ENCODE assay signal across 8 cellular contexts in genomic region chr1:150320667-150320978, GRCh38. TPM values are rescaled to one million over a fixed set of nuclear protein-coding genes. Genes with fewer than 3 reads are reported as not detected.
A peak's percentile ranks its signal among the peaks of the same experiment; 100 is the strongest.
DNase-seq lines count a peak whose midpoint lies in the region; TF ChIP-seq lines count a peak whose summit lies in the region.

No MANE protein-coding gene starts in this region.

- H3K27me3 ChIP-seq in Peyer's patch, result no peaks in the 10 kb centered on the region
- H3K27me3 ChIP-seq in esophagus (ENCODE audit: control insufficient read depth in 1 of 2, insufficient read depth in 2 of 2, low read length in 2 of 2), result no peaks in the 10 kb centered on the region
- H3K27me3 ChIP-seq in prostate gland (replicated peaks; ENCODE audit: insufficient read depth), result no peaks in the 10 kb centered on the region

- TF ChIP-seq CTCF in Calu3 (IDR thresholded peaks at IDR 0.05; ENCODE audit: unreplicated experiment) (no peak), Peyer's patch (IDR thresholded peaks at IDR 0.05) (no peak), prostate gland (IDR thresholded peaks at IDR 0.05) (no peak)

- peak overlapping the region; percentile 66 to 89 (median 68) for H3K4me3 ChIP-seq in Peyer's patch
- peak overlapping the region; percentile 21 to 77 for H3K4me3 ChIP-seq in esophagus (ENCODE audit: low read depth in 1 of 2, low read length in 2 of 2)
- H3K4me3 ChIP-seq in prostate gland, result peak overlapping the region; percentile 67 to 69

- no TSS peak for BruUV-seq in Calu3 (replicated peaks; lab: Mats Ljungman, UMichigan)

- H3K4me1 Mint-ChIP-seq in Calu3 (ENCODE audit: low read depth, unreplicated experiment), result no peaks in the 10 kb centered on the region

- 78 to 82% methylated on average over 8 of the region's 8 CpGs for WGBS in esophagus, 2 donors
- 83% methylated on average over 8 of the region's 8 CpGs for WGBS in prostate gland

- CTCF ChIA-PET in Calu3 (lab: Charles Lee), result interaction anchor here (0.6 to 1.1 kb wide), 3 partner anchors 40 to 157 kb away, joined by 3 to 4 read pairs (median 3); no protein-coding TSS in a partner anchor

- H3K27ac Mint-ChIP-seq in Calu3 (ENCODE audit: unreplicated experiment), result peak overlapping the region; percentile 91

- H3K9me3 ChIP-seq in Peyer's patch (no peaks in the 10 kb centered on the region), esophagus (ENCODE audit: control insufficient read depth in 2 of 2, insufficient read depth in 1 of 2, low read depth in 1 of 2, low read length in 1 of 2) (no peaks in the 10 kb centered on the region), prostate gland (no peaks in the 10 kb centered on the region)

- H3K36me3 ChIP-seq in Peyer's patch, result peaks cover 0 to 10% (median 0%) of the 10 kb centered on the region in 3 donors
- peaks cover 1 to 3% of the 10 kb centered on the region in 2 donors for H3K36me3 ChIP-seq in esophagus (ENCODE audit: control insufficient read depth in 2 of 2, insufficient read depth in 2 of 2, low read length in 1 of 2)
- H3K36me3 ChIP-seq in prostate gland, result no peaks in the 10 kb centered on the region

- H3K27ac ChIP-seq in Peyer's patch, result peak overlapping the region; percentile 71 to 89 (median 84)
- peak overlapping the region; percentile 10 to 24 for H3K27ac ChIP-seq in esophagus (ENCODE audit: low read depth in 2 of 2, low read length in 1 of 2)
- peak overlapping the region; percentile 78 to 90 for H3K27ac ChIP-seq in prostate gland

- no peaks in the 10 kb centered on the region for H3K27me3 Mint-ChIP-seq in Calu3 (ENCODE audit: unreplicated experiment)

- intact Hi-C loops in Calu3 (cut with micrococcal nuclease; ENCODE audit: unreplicated experiment), result loop anchor here (5.0 kb wide), 1 partner anchor 63 kb away; the partner anchor contains the start of gene CA14
- intact Hi-C loops in prostate gland (cut with DNase I), result no loop called here

- no peaks in the 10 kb centered on the region for H3K9me3 Mint-ChIP-seq in Calu3 (ENCODE audit: low read depth, unreplicated experiment)

- H3K4me1 ChIP-seq in Peyer's patch (peaks cover 0 to 10% (median 0%) of the 10 kb centered on the region in 4 donors), esophagus (ENCODE audit: control insufficient read depth in 2 of 2, insufficient read depth in 2 of 2, low read length in 1 of 2) (no peaks in the 10 kb centered on the region), prostate gland (replicated peaks) (no peaks in the 10 kb centered on the region)

- TF ChIP-seq POLR2A in Peyer's patch (IDR thresholded peaks at IDR 0.05) (no peak), prostate gland (IDR thresholded peaks at IDR 0.05) (no peak)

- DNase-seq in Calu3 (no peak), Peyer's patch (no peak), prostate gland (ENCODE audit: low spot score) (no peak), inferior parietal cortex (ENCODE audit: extremely low spot score) (no peak), SKM-1 (lab: John Stamatoyannopoulos, UW; ENCODE audit: unreplicated experiment) (no peak), mucosa of gallbladder (ENCODE audit: low spot score) (no peak), GM19238 (ENCODE audit: insufficient read length, low spot score) (no peak)

- H3K36me3 Mint-ChIP-seq in Calu3 (ENCODE audit: insufficient read depth, unreplicated experiment), result peaks cover 47% of the 10 kb centered on the region

- peak overlapping the region; percentile 90 for H3K4me3 Mint-ChIP-seq in Calu3 (ENCODE audit: low read depth, unreplicated experiment)

RNA-seq across cellular contexts. Expression of gene PRPF3, which starts 0.7 kb away (rescaled TPM):
- total RNA-seq in Calu3 (2022) (82.7 and 102 TPM in 2 replicates), Peyer's patch (100 to 1,000 TPM in 1 of 4 donors, 10 to 100 TPM in 3; 71.6 to 132 (median 91.1) TPM), prostate gland (10 to 100 TPM; 41.1 to 61.8 TPM), mucosa of gallbladder (50.8 TPM)
- 10 to 100 TPM; 24.7 to 37.6 TPM for polyA plus RNA-seq in esophagus

RNA-seq across cellular contexts. Expression of gene MRPS21, which starts 27.0 kb away (rescaled TPM):
- total RNA-seq in Calu3 (2022) (66.9 and 67.4 TPM in 2 replicates), Peyer's patch (10 to 100 TPM; 21.9 to 46.2 (median 32.5) TPM), prostate gland (10 to 100 TPM; 40.1 to 49.0 TPM), mucosa of gallbladder (58.9 TPM)
- polyA plus RNA-seq in esophagus, result 100 to 1,000 TPM in 1 of 2 donors, 10 to 100 TPM in 1; 80.0 to 122 TPM

RNA-seq across cellular contexts. Expression of gene CIART, which starts 38.3 kb away (rescaled TPM):
- 0.42 and 1.5 TPM in 2 replicates for total RNA-seq in Calu3 (2022)
- 1 to 10 TPM; 1.7 to 5.7 (median 5.1) TPM for total RNA-seq in Peyer's patch
- polyA plus RNA-seq in esophagus, result 1 to 10 TPM; 4.9 to 7.3 TPM
- total RNA-seq in prostate gland, result 10 to 100 TPM in 1 of 2 donors, 1 to 10 TPM in 1; 6.9 to 10.1 TPM
- total RNA-seq in mucosa of gallbladder, result 7.7 TPM

RNA-seq across cellular contexts. Expression of gene RPRD2, which starts 43.3 kb away (rescaled TPM):
- total RNA-seq in Calu3 (2022) (36.6 and 37.8 TPM in 2 replicates), Peyer's patch (10 to 100 TPM; 21.5 to 44.6 (median 28.2) TPM), prostate gland (10 to 100 TPM; 20.6 to 31.4 TPM), mucosa of gallbladder (33.2 TPM)
- 1 to 10 TPM; 7.1 to 8.9 TPM for polyA plus RNA-seq in esophagus

RNA-seq across cellular contexts. Expression of gene C1orf54, which starts 48.0 kb away (rescaled TPM):
- total RNA-seq in Calu3 (2022), result 0.76 TPM in 1 of 2 replicates, not detected in the other
- total RNA-seq in Peyer's patch, result 10 to 100 TPM in 1 of 4 donors, 1 to 10 TPM in 1, not detected in 2; 3.6 to 17.3 TPM
- polyA plus RNA-seq in esophagus, result 1 to 10 TPM; 5.9 to 8.1 TPM
- total RNA-seq in prostate gland, result 1 to 10 TPM; 1.4 to 8.2 TPM
- total RNA-seq in mucosa of gallbladder, result 26.8 TPM

Comparison
In these comparisons a context has a peak if more than half of its experiments do, and no peak if none do; other contexts are left out.
1. H3K27ac ChIP-seq: peak in every context shown above with its lines; median percentile 84 in Peyer's patch; 84 in prostate gland; 17 in esophagus.